In the genomic region with DNA sequence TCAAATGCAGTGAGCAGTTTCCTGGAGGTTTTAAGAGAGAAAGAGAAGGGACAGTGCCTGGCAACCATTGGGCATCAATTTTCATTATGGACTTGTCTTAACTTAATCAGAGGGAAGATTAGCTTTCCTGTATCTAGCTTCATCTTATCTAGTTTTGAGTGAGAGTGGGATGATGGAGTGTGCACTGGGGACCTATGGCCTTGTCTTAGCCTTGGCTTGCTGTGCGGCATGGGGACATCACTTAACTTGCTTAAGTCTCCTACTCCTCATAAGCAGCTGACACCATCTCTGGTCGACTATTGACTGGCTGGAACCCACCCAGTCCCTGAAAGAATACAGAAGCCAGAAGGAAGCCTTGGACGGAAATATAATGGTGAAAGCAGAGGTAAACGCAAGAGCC, we compare ENCODE assay signal across 7 cellular contexts.
"Had no signal": no experiment of that assay in that cellular context is flagged by ENCODE, and none has a peak within 500 bp of the region (broad histone marks: within the 10 kb centered on the region; RNA-seq: fewer than 3 reads in every experiment).

No MANE protein-coding gene starts in this region.

- H3K4me3 ChIP-seq: K562 had no signal

- H3K4me3 Mint-ChIP-seq: IgD-negative memory B cell had no signal

- H3K27ac ChIP-seq: HL-60 had no signal

- H3K4me1 Mint-ChIP-seq: IgD-negative memory B cell had no signal

- ATAC-seq: HepG2, K562 had no signal

- H3K36me3 Mint-ChIP-seq: IgD-negative memory B cell had no signal

- H3K27me3 Mint-ChIP-seq: IgD-negative memory B cell had no signal

- DNase-seq: IMR-90, KBM-7, KG1 had no signal

- H3K27ac Mint-ChIP-seq: IgD-negative memory B cell had no signal
